ENCODE assay signal across 17 cellular contexts in genomic region chr10:968546-969199, GRCh38. TPM values are rescaled to one million over a fixed set of nuclear protein-coding genes. Genes with fewer than 3 reads are reported as not detected.
"Had no signal": no experiment of that assay in that cellular context is flagged by ENCODE, and none has a peak within 500 bp of the region (broad histone marks: within the 10 kb centered on the region; RNA-seq: fewer than 3 reads in every experiment).

No MANE protein-coding gene starts in this region.

- H3K4me3 ChIP-seq: lower lobe of right lung, tibial artery had no signal

- H3K36me3 ChIP-seq: lower lobe of right lung, tibial artery had no signal

- DNase-seq: activated CD4-positive, alpha-beta T cell treated with anti-CD3 and anti-CD28 coated beads, Interleukin-2, amount 10 ng/mL, durations not matched to agents 24 days and 14 days; activated CD4-positive, CD25-positive, alpha-beta regulatory T cell; activated CD8-positive, alpha-beta memory T cell treated with anti-CD3 and anti-CD28 coated beads, Interleukin-2, amount 50 U/mL, for 4 hours; activated CD8-positive, alpha-beta T cell treated with anti-CD3 and anti-CD28 coated beads, Interleukin-2, amount 10 ng/mL, durations not matched to agents 7 days and 5 days; activated naive CD8-positive, alpha-beta T cell treated with anti-CD3 and anti-CD28 coated beads for 36 hours; activated T-cell treated with anti-CD3 and anti-CD28 coated beads, Interleukin-2, amount 50 U/mL, for 72 hours; effector memory CD8-positive, alpha-beta T cell; head of caudate nucleus; lower lobe of right lung; naive B cell; stimulated activated CD4-positive, alpha-beta T cell treated with anti-CD3 and anti-CD28 coated beads, Interleukin-2, amount 100 ng/mL, for 48 hours; stimulated activated naive B cell treated with anti-CD40 and anti-IgM and Interleukin-4, amounts not matched to agents 10 μg/mL and 1 μg/mL and 100 μg/mL, for 72 hours; tibial artery had no signal

- H3K9me3 ChIP-seq: lower lobe of right lung had no signal

- ATAC-seq: activated CD8-positive, alpha-beta T cell treated with anti-CD3 and anti-CD28 coated beads, Interleukin-2, amount 10 ng/mL, durations not matched to agents 7 days and 5 days; activated T-cell treated with anti-CD3 and anti-CD28 coated beads, Interleukin-2, amount 50 U/mL, for 72 hours; effector memory CD8-positive, alpha-beta T cell; lower lobe of right lung; stimulated activated naive B cell treated with anti-CD40 and anti-IgM and Interleukin-4, amounts not matched to agents 10 μg/mL and 1 μg/mL and 100 μg/mL, for 72 hours had no signal

- H3K4me1 ChIP-seq: tibial artery had no signal

- H3K27ac ChIP-seq: tibial artery had no signal

- H3K27me3 ChIP-seq: tibial artery had no signal

RNA-seq across cellular contexts. Expression of gene IDI2, which starts 57.0 kb away (rescaled TPM):
- total RNA-seq: activated CD4-positive, alpha-beta T cell treated with anti-CD3 and anti-CD28 coated beads, Interleukin-2, amount 10 ng/mL, durations not matched to agents 24 days and 14 days; activated CD8-positive, alpha-beta T cell treated with anti-CD3 and anti-CD28 coated beads, Interleukin-2, amount 10 ng/mL, durations not matched to agents 7 days and 5 days; activated naive CD8-positive, alpha-beta T cell treated with anti-CD3 and anti-CD28 coated beads for 36 hours; activated T-cell treated with anti-CD3 and anti-CD28 coated beads, Interleukin-2, amount 50 U/mL, for 72 hours; cerebellum; frontal cortex; lower lobe of right lung; subcutaneous adipose tissue; T-helper 2 cell treated with Interferon-gamma antibody and Interleukin-4, amounts not matched to agents 100 ng/mL and 5 ng/mL, for 36 hours had no signal
